Comparison of ENCODE assay signal across 8 cellular contexts in the genomic region with DNA sequence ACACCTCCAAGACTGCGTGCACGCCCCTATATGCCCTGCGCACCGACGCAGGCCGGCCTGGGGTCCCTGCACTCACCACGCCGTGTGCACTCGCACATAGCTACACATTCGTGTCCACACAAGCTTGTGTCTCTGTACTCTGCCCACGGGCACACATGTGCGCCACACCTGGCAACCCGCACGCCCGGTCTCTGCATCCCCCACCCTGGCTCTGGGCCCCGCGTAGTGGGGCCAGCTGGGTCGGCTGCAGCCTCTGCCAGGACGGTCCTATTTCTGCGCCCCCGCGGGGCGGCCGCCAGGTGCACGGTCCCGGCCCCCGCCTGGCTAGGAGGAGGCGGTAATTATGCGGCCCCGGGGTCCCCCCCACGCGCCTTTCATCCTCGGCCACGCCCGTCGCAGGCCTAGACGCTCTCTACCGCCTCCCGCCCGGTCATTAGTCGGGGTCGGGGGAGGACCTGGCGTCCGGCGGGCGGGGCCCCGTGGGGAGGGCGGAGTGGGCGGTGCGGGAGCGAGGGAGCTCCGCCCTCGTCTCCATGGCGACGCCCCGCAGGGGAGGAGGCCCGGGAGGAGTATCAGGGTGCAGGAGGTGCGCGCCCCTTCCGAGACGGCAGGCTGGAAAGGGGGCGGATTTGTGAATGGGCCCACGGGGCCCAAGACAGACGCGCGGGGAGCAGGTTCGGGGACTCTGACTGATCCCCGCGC. TPM values are rescaled to one million over a fixed set of nuclear protein-coding genes. Genes with fewer than 3 reads are reported as not detected.
DNase-seq lines count a peak whose midpoint lies in the region; ATAC-seq and TF ChIP-seq lines count a peak whose summit lies in the region.

No MANE protein-coding gene starts in this region.

- intact Hi-C loops in sciatic nerve (cut with DNase I), result loop anchor here (2.0 kb wide), 1 partner anchor 21 kb away; no protein-coding TSS in a partner anchor

- H3K36me3 ChIP-seq in iPS DF 6.9 (ENCODE audit: control insufficient read depth, insufficient read depth, low read length), result peaks cover 6% of the 10 kb centered on the region; the same call in 1 of the 2 replicates

- H3K27me3 ChIP-seq in iPS DF 6.9 (ENCODE audit: control insufficient read depth, insufficient read depth, low read length), result no peaks in the 10 kb centered on the region

- peaks cover 22% of the 10 kb centered on the region for H3K4me1 ChIP-seq in iPS DF 6.9 (ENCODE audit: control insufficient read depth, insufficient read depth, low read length)

- WGBS in iPS DF 6.9 (ENCODE audit: insufficient coverage, insufficient read length), result no CpG with 5 or more reads among the region's 69 CpGs

- ATAC-seq in sciatic nerve (peak; percentile 23), GM21367 (IDR thresholded peaks at IDR 0.05; ENCODE audit: unreplicated experiment) (no peak)

- H3K27ac ChIP-seq in iPS DF 6.9 (ENCODE audit: low read length), result no peak overlapping the region

- H3K4me3 ChIP-seq in astrocyte of the spinal cord (ENCODE audit: low read depth, low read length), result peak overlapping the region; percentile 37
- H3K4me3 ChIP-seq in iPS DF 6.9 (ENCODE audit: low read length), result peak overlapping the region; percentile 51; the same call in 1 of the 2 replicates

- H3K9me3 ChIP-seq in iPS DF 6.9 (ENCODE audit: control insufficient read depth, insufficient read depth, low read length), result no peaks in the 10 kb centered on the region

- in situ Hi-C loops in astrocyte of the spinal cord (cut with HindIII; ENCODE audit: low sequenced_read_pairs), result no loop called here

- DNase-seq in Daoy (ENCODE audit: low read depth), result peak; percentile 95
- peak; percentile 76 for DNase-seq in H4 (ENCODE audit: low spot score)
- DNase-seq in NAMALWA (ENCODE audit: low spot score), result peak; percentile 94
- DNase-seq in T-helper 22 cell (ENCODE audit: low read depth), result peak; percentile 79
- peak; percentile 86 for DNase-seq in astrocyte of the spinal cord (ENCODE audit: low read depth, low spot score)
- no peak for DNase-seq in iPS DF 6.9 (ENCODE audit: low read depth, low spot score)
- peak; percentile 92 for DNase-seq in sciatic nerve (ENCODE audit: low spot score)

- TF ChIP-seq CTCF in astrocyte of the spinal cord (IDR thresholded peaks at IDR 0.05; ENCODE audit: low read depth, low read length), result no peak

RNA-seq across cellular contexts. Expression of a gene that starts 2.9 kb away (rescaled TPM):
- total RNA-seq in Daoy (2014; rRNA removed; shearing (Covaris generic)), result 234 and 288 TPM in 2 replicates
- total RNA-seq in H4 (2014; rRNA removed; shearing (Covaris generic)), result 196 and 197 TPM in 2 replicates
- total RNA-seq in sciatic nerve, result 550 TPM

RNA-seq across cellular contexts. Expression of a gene that starts 9.1 kb away (rescaled TPM):
- total RNA-seq in Daoy (2014; rRNA removed; shearing (Covaris generic)), result 59.0 and 104 TPM in 2 replicates
- total RNA-seq in H4 (2014; rRNA removed; shearing (Covaris generic)), result 49.8 and 59.5 TPM in 2 replicates
- 21.4 TPM for total RNA-seq in sciatic nerve

RNA-seq across cellular contexts. Expression of a gene that starts 17.9 kb away (rescaled TPM):
- total RNA-seq in Daoy (2014; rRNA removed; shearing (Covaris generic)), result 8.7 and 14.3 TPM in 2 replicates
- 2.4 and 4.2 TPM in 2 replicates for total RNA-seq in H4 (2014; rRNA removed; shearing (Covaris generic))
- total RNA-seq in sciatic nerve, result 117 TPM

RNA-seq across cellular contexts. Expression of a gene that starts 19.4 kb away (rescaled TPM):
- total RNA-seq in Daoy (2014; rRNA removed; shearing (Covaris generic)), result 0.17 and 0.21 TPM in 2 replicates
- total RNA-seq in H4 (2014; rRNA removed; shearing (Covaris generic)), result 1.0 and 3.3 TPM in 2 replicates
- total RNA-seq in sciatic nerve, result not detected

RNA-seq across cellular contexts. Expression of a gene that starts 24.7 kb away (rescaled TPM):
- total RNA-seq in Daoy (2014; rRNA removed; shearing (Covaris generic)), result 41.4 and 82.8 TPM in 2 replicates
- 34.9 and 37.0 TPM in 2 replicates for total RNA-seq in H4 (2014; rRNA removed; shearing (Covaris generic))
- total RNA-seq in sciatic nerve, result 90.9 TPM
